In the genomic region with DNA sequence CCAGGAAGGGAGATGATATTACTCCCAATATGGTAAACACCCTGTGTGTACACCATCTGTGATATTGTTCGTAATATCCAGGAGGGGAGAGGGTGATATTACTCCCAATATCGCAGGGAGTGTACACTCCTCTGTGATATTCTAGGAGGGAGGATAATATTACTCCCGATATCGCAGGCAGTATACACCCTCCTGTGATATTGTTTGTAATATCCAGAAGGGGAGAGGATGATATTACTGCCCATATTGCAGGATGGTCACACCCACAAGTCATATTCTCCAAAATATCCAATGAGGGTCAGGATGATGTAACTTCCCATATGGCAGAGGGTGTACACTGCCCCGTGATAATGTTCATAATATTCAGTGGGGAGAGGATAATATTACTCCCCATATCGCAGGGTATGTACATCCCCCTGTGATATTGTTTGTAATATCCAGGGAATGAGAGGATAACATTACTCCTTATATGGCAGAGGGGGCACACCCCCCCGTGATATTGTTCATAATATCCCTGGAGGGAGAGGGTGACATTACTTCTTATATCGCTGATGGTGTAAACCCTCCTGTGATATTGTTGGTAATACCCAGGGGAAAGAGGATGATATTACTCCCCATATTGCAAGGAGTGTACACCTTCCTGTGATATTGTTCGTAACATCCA, we compare ENCODE assay signal across 40 cellular contexts. TPM values are rescaled to one million over a fixed set of nuclear protein-coding genes. Genes with fewer than 3 reads are reported as not detected.
"Had no signal": no experiment of that assay in that cellular context is flagged by ENCODE, and none has a peak within 500 bp of the region (broad histone marks: within the 10 kb centered on the region; RNA-seq: fewer than 3 reads in every experiment).

No MANE protein-coding gene starts in this region.

- H3K9me3 Mint-ChIP-seq: activated CD4-positive, alpha-beta memory T cell treated with anti-CD3 and anti-CD28 coated beads for 36 hours; activated CD4-positive, alpha-beta T cell treated with anti-CD3 and anti-CD28 coated beads, Interleukin-2, amount 10 ng/mL, durations not matched to agents 24 days and 14 days; activated naive CD4-positive, alpha-beta T cell treated with anti-CD3 and anti-CD28 coated beads for 36 hours; activated naive CD4-positive, alpha-beta T cell treated with anti-CD3 and anti-CD28 coated beads, Interleukin-2, amount 50 U/mL, for 24 hours; activated naive CD8-positive, alpha-beta T cell treated with anti-CD3 and anti-CD28 coated beads for 36 hours; activated naive CD8-positive, alpha-beta T cell treated with anti-CD3 and anti-CD28 coated beads, Interleukin-2, amount 50 U/mL, for 24 hours; activated T-helper 1 cell treated with anti-CD3 and anti-CD28 coated beads, Interleukin-12 subunit alpha, Interleukin-12 subunit beta, Interleukin-2, Interleukin-4 antibody, amounts not matched to agents 30 ng/mL and 10 ng/mL and 1 ng/mL, durations not matched to agents 14 hours and 24 hours and 36 hours; activated T-helper 2 cell treated with anti-CD3 and anti-CD28 coated beads, Interferon-gamma antibody, Interleukin-2, Interleukin-4, amounts not matched to agents 10 μg/mL and 5 μg/mL and 100 μg/mL, durations not matched to agents 14 hours and 24 hours and 36 hours had no signal

- H3K9me3 ChIP-seq: adrenal gland, body of pancreas, colonic mucosa, esophagus squamous epithelium, gastroesophageal sphincter, heart right ventricle had no signal

- H3K27me3 ChIP-seq: body of pancreas, colonic mucosa had no signal

- H3K79me2 ChIP-seq: hepatocyte had no signal

- H3K4me2 ChIP-seq: hepatocyte had no signal

- H3K36me3 Mint-ChIP-seq: activated CD4-positive, alpha-beta memory T cell treated with anti-CD3 and anti-CD28 coated beads for 36 hours; activated CD8-positive, alpha-beta memory T cell treated with anti-CD3 and anti-CD28 coated beads, Interleukin-2, amount 10 ng/mL, durations not matched to agents 7 days and 5 days; activated naive CD4-positive, alpha-beta T cell treated with anti-CD3 and anti-CD28 coated beads, Interleukin-2, amount 50 U/mL, for 24 hours; activated naive CD8-positive, alpha-beta T cell treated with anti-CD3 and anti-CD28 coated beads for 36 hours had no signal

- H3K27ac ChIP-seq: adrenal gland, body of pancreas, cardiac muscle cell, colonic mucosa, epithelial cell of prostate, esophagus squamous epithelium, gastroesophageal sphincter, heart right ventricle, hepatocyte had no signal

- H3K4me3 Mint-ChIP-seq: activated CD4-positive, alpha-beta memory T cell treated with anti-CD3 and anti-CD28 coated beads for 36 hours; activated CD4-positive, alpha-beta T cell treated with anti-CD3 and anti-CD28 coated beads for 36 hours; activated CD4-positive, alpha-beta T cell treated with anti-CD3 and anti-CD28 coated beads, Interleukin-2, amount 10 ng/mL, durations not matched to agents 24 days and 14 days; activated CD8-positive, alpha-beta memory T cell treated with anti-CD3 and anti-CD28 coated beads, Interleukin-2, amount 10 ng/mL, durations not matched to agents 7 days and 5 days; activated CD8-positive, alpha-beta T cell treated with anti-CD3 and anti-CD28 coated beads, Interleukin-2, amount 10 ng/mL, durations not matched to agents 7 days and 5 days; activated naive CD4-positive, alpha-beta T cell treated with anti-CD3 and anti-CD28 coated beads for 36 hours; activated naive CD4-positive, alpha-beta T cell treated with anti-CD3 and anti-CD28 coated beads, Interleukin-2, amount 50 U/mL, for 24 hours; activated naive CD8-positive, alpha-beta T cell treated with anti-CD3 and anti-CD28 coated beads for 36 hours; activated naive CD8-positive, alpha-beta T cell treated with anti-CD3 and anti-CD28 coated beads, Interleukin-2, amount 50 U/mL, for 24 hours; activated T-helper 1 cell treated with anti-CD3 and anti-CD28 coated beads, Interleukin-12 subunit alpha, Interleukin-12 subunit beta, Interleukin-2, Interleukin-4 antibody, amounts not matched to agents 30 ng/mL and 10 ng/mL and 1 ng/mL, durations not matched to agents 14 hours and 24 hours and 36 hours had no signal

- H2AFZ ChIP-seq: hepatocyte had no signal

- FAIRE-seq: endometrium, endothelial cell of umbilical vein had no signal

- H3K36me3 ChIP-seq: adrenal gland, cardiac muscle cell, colonic mucosa, esophagus squamous epithelium, gastroesophageal sphincter, heart right ventricle had no signal

- H3K4me1 ChIP-seq: adrenal gland, body of pancreas, colonic mucosa, esophagus squamous epithelium, gastroesophageal sphincter had no signal

- H3K4me3 ChIP-seq: adrenal gland, body of pancreas, cardiac muscle cell, colonic mucosa, esophagus squamous epithelium, gastroesophageal sphincter, heart right ventricle, hepatocyte had no signal

- H3K4me1 Mint-ChIP-seq: activated CD4-positive, alpha-beta T cell treated with anti-CD3 and anti-CD28 coated beads, Interleukin-2, amount 10 ng/mL, durations not matched to agents 24 days and 14 days; activated naive CD4-positive, alpha-beta T cell treated with anti-CD3 and anti-CD28 coated beads, Interleukin-2, amount 50 U/mL, for 24 hours had no signal

- DNase-seq: activated CD4-positive, alpha-beta memory T cell treated with anti-CD3 and anti-CD28 coated beads for 36 hours; activated CD4-positive, alpha-beta T cell treated with anti-CD3 and anti-CD28 coated beads for 36 hours; activated CD4-positive, alpha-beta T cell treated with anti-CD3 and anti-CD28 coated beads, Interleukin-2, amount 10 ng/mL, durations not matched to agents 24 days and 14 days; activated CD4-positive, CD25-positive, alpha-beta regulatory T cell; activated CD4-positive, CD25-positive, alpha-beta regulatory T cell treated with anti-CD3 and anti-CD28 coated beads, Interleukin-2, amount 50 U/mL, for 72 hours; activated CD8-positive, alpha-beta memory T cell treated with anti-CD3 and anti-CD28 coated beads, Interleukin-2, amount 10 ng/mL, durations not matched to agents 7 days and 5 days; activated CD8-positive, alpha-beta memory T cell treated with anti-CD3 and anti-CD28 coated beads, Interleukin-2, amount 50 U/mL, for 4 hours; activated CD8-positive, alpha-beta T cell treated with anti-CD3 and anti-CD28 coated beads, Interleukin-2, amount 10 ng/mL, durations not matched to agents 7 days and 5 days; activated effector memory CD4-positive, alpha-beta T cell treated with anti-CD3 and anti-CD28 coated beads, Interleukin-2, amount 50 U/mL, for 16 hours; activated naive CD4-positive, alpha-beta T cell treated with anti-CD3 and anti-CD28 coated beads for 36 hours; activated naive CD8-positive, alpha-beta T cell treated with anti-CD3 and anti-CD28 coated beads for 36 hours; activated naive CD8-positive, alpha-beta T cell treated with anti-CD3 and anti-CD28 coated beads, Interleukin-2, amount 50 U/mL, for 24 hours; activated T-cell treated with anti-CD3 and anti-CD28 coated beads, Interleukin-2, amount 50 U/mL, for 1 hour; activated T-cell treated with anti-CD3 and anti-CD28 coated beads, Interleukin-2, amount 50 U/mL, for 48 hours; adrenal gland; amygdala; aorta; body of pancreas; central memory CD4-positive, alpha-beta T cell; cerebellar nuclear complex; colonic mucosa; effector CD8-positive, alpha-beta T cell; esophagus squamous epithelium; foreskin melanocyte; heart right ventricle had no signal

- H3K27ac Mint-ChIP-seq: activated CD4-positive, alpha-beta memory T cell treated with anti-CD3 and anti-CD28 coated beads for 36 hours; activated CD4-positive, alpha-beta T cell treated with anti-CD3 and anti-CD28 coated beads for 36 hours; activated CD4-positive, alpha-beta T cell treated with anti-CD3 and anti-CD28 coated beads, Interleukin-2, amount 10 ng/mL, durations not matched to agents 24 days and 14 days; activated CD8-positive, alpha-beta memory T cell treated with anti-CD3 and anti-CD28 coated beads, Interleukin-2, amount 10 ng/mL, durations not matched to agents 7 days and 5 days; activated CD8-positive, alpha-beta T cell treated with anti-CD3 and anti-CD28 coated beads, Interleukin-2, amount 10 ng/mL, durations not matched to agents 7 days and 5 days; activated naive CD4-positive, alpha-beta T cell treated with anti-CD3 and anti-CD28 coated beads for 36 hours; activated naive CD4-positive, alpha-beta T cell treated with anti-CD3 and anti-CD28 coated beads, Interleukin-2, amount 50 U/mL, for 24 hours; activated naive CD8-positive, alpha-beta T cell treated with anti-CD3 and anti-CD28 coated beads for 36 hours; activated naive CD8-positive, alpha-beta T cell treated with anti-CD3 and anti-CD28 coated beads, Interleukin-2, amount 50 U/mL, for 24 hours; activated T-helper 1 cell treated with anti-CD3 and anti-CD28 coated beads, Interleukin-12 subunit alpha, Interleukin-12 subunit beta, Interleukin-2, Interleukin-4 antibody, amounts not matched to agents 30 ng/mL and 10 ng/mL and 1 ng/mL, durations not matched to agents 14 hours and 24 hours and 36 hours; activated T-helper 2 cell treated with anti-CD3 and anti-CD28 coated beads, Interferon-gamma antibody, Interleukin-2, Interleukin-4, amounts not matched to agents 10 μg/mL and 5 μg/mL and 100 μg/mL, durations not matched to agents 14 hours and 24 hours and 36 hours had no signal

- ATAC-seq: activated CD4-positive, alpha-beta T cell treated with anti-CD3 and anti-CD28 coated beads for 36 hours; activated CD8-positive, alpha-beta memory T cell treated with anti-CD3 and anti-CD28 coated beads, Interleukin-2, amount 10 ng/mL, durations not matched to agents 7 days and 5 days; activated CD8-positive, alpha-beta T cell treated with anti-CD3 and anti-CD28 coated beads, Interleukin-2, amount 10 ng/mL, durations not matched to agents 7 days and 5 days; activated naive CD8-positive, alpha-beta T cell treated with anti-CD3 and anti-CD28 coated beads, Interleukin-2, amount 50 U/mL, for 24 hours; body of pancreas; gastroesophageal sphincter; heart right ventricle had no signal

RNA-seq across cellular contexts. Expression of gene AZGP1, which starts 17.1 kb away (rescaled TPM):
- total RNA-seq: activated CD4-positive, alpha-beta memory T cell treated with anti-CD3 and anti-CD28 coated beads for 36 hours; activated CD4-positive, alpha-beta T cell treated with anti-CD3 and anti-CD28 coated beads for 36 hours; activated CD4-positive, alpha-beta T cell treated with anti-CD3 and anti-CD28 coated beads, Interleukin-2, amount 10 ng/mL, durations not matched to agents 24 days and 14 days; activated CD8-positive, alpha-beta memory T cell treated with anti-CD3 and anti-CD28 coated beads for 36 hours; activated CD8-positive, alpha-beta memory T cell treated with anti-CD3 and anti-CD28 coated beads, Interleukin-2, amount 10 ng/mL, durations not matched to agents 7 days and 5 days; activated CD8-positive, alpha-beta T cell treated with anti-CD3 and anti-CD28 coated beads, Interleukin-2, amount 10 ng/mL, durations not matched to agents 7 days and 5 days; activated naive CD4-positive, alpha-beta T cell treated with anti-CD3 and anti-CD28 coated beads for 36 hours; activated naive CD8-positive, alpha-beta T cell treated with anti-CD3 and anti-CD28 coated beads for 36 hours; activated T-helper 1 cell treated with anti-CD3 and anti-CD28 coated beads, Interleukin-12 subunit alpha, Interleukin-12 subunit beta, Interleukin-2, Interleukin-4 antibody, amounts not matched to agents 30 ng/mL and 10 ng/mL and 1 ng/mL, durations not matched to agents 14 hours and 24 hours and 36 hours; activated T-helper 2 cell treated with anti-CD3 and anti-CD28 coated beads, Interferon-gamma antibody, Interleukin-2, Interleukin-4, amounts not matched to agents 10 μg/mL and 5 μg/mL and 100 μg/mL, durations not matched to agents 14 hours and 24 hours and 36 hours; cardiac muscle cell; dermis microvascular lymphatic vessel endothelial cell; endothelial cell of umbilical vein; fibroblast of lung; fibroblast of villous mesenchyme; glomerular endothelial cell had no signal
- polyA plus RNA-seq: cardiac muscle cell, endothelial cell of umbilical vein, fibroblast of lung had no signal

RNA-seq across cellular contexts. Expression of gene GJC3, which starts 29.3 kb away (rescaled TPM):
- total RNA-seq: activated CD4-positive, alpha-beta T cell treated with anti-CD3 and anti-CD28 coated beads, Interleukin-2, amount 10 ng/mL, durations not matched to agents 24 days and 14 days; activated CD8-positive, alpha-beta memory T cell treated with anti-CD3 and anti-CD28 coated beads, Interleukin-2, amount 10 ng/mL, durations not matched to agents 7 days and 5 days; adrenal gland; body of pancreas; cardiac muscle cell; colonic mucosa; endothelial cell of umbilical vein; fibroblast of lung; fibroblast of villous mesenchyme; hepatocyte had no signal
- polyA plus RNA-seq: aorta, cardiac muscle cell, esophagus, fibroblast of lung, hepatocyte had no signal
